31 cellular contexts compared by ENCODE assay signal in genomic region chr9:118751077-118751847, GRCh38.
"Had no signal": no experiment of that assay in that cellular context is flagged by ENCODE, and none has a peak within 500 bp of the region (broad histone marks: within the 10 kb centered on the region; RNA-seq: fewer than 3 reads in every experiment).

No MANE protein-coding gene starts in this region.

- H2AFZ ChIP-seq: neural progenitor cell, parathyroid adenoma had no signal

- H3K27ac ChIP-seq: neural progenitor cell, ovary, parathyroid adenoma, psoas muscle, skin epidermis, spleen, suprapubic skin, testis, tibial artery, transverse colon, upper lobe of right lung, uterus had no signal

- H3K9me3 ChIP-seq: ovary, testis, transverse colon, upper lobe of right lung had no signal

- DNase-seq: natural killer cell; occipital lobe; ovary; posterior cingulate gyrus; psoas muscle; right cardiac atrium; spleen; stimulated activated CD4-positive, alpha-beta T cell treated with anti-CD3 and anti-CD28 coated beads, Interleukin-12 subunit alpha, Interleukin-12 subunit beta, amount 100 ng/mL, for 4 hours; stimulated activated CD4-positive, alpha-beta T cell treated with anti-CD3 and anti-CD28 coated beads, Interleukin-1b, Interleukin-23, amount 100 ng/mL, for 48 hours; stimulated activated CD4-positive, alpha-beta T cell treated with anti-CD3 and anti-CD28 coated beads, Interleukin-4, amount 100 ng/mL, for 1 hour; stimulated activated CD4-positive, alpha-beta T cell treated with anti-CD3 and anti-CD28 coated beads, Interleukin-4, amount 100 ng/mL, for 4 hours; stimulated activated CD8-positive, alpha-beta memory T cell treated with anti-CD3 and anti-CD28 coated beads, Interleukin-4, amount 100 ng/mL, for 48 hours; stimulated activated naive CD4-positive, alpha-beta T cell; stimulated activated naive CD8-positive, alpha-beta T cell treated with anti-CD3 and anti-CD28 coated beads, Interleukin-15, amount 100 ng/mL, for 72 hours; stimulated activated naive CD8-positive, alpha-beta T cell treated with anti-CD3 and anti-CD28 coated beads, Interleukin-15, Interleukin-2, amounts not matched to agents 100 U/mL and 50 U/mL, for 24 hours; substantia nigra; testis; tibial artery; transverse colon; upper lobe of right lung; uterus had no signal

- H3K4me1 ChIP-seq: neural progenitor cell, parathyroid adenoma, psoas muscle, spleen, suprapubic skin, testis, tibial artery, transverse colon, upper lobe of right lung, uterus had no signal

- H3K27ac Mint-ChIP-seq: natural killer cell; nephron; neural progenitor cell; progenitor cell of endocrine pancreas; stimulated activated memory B cell treated with anti-CD40 and anti-IgM and Interleukin-4, amounts not matched to agents 10 μg/mL and 1 μg/mL and 100 μg/mL, for 72 hours; stimulated activated naive CD8-positive, alpha-beta T cell treated with anti-CD3 and anti-CD28 coated beads, Interleukin-15, amount 100 ng/mL, for 72 hours; type B pancreatic cell had no signal

- H3K4me2 ChIP-seq: neural progenitor cell, smooth muscle cell had no signal

- ATAC-seq: natural killer cell; psoas muscle; right cardiac atrium; sciatic nerve; stimulated activated naive CD8-positive, alpha-beta T cell treated with anti-CD3 and anti-CD28 coated beads, Interleukin-15, amount 100 ng/mL, for 72 hours; stimulated activated naive CD8-positive, alpha-beta T cell treated with anti-CD3 and anti-CD28 coated beads, Interleukin-15, Interleukin-2, amounts not matched to agents 100 U/mL and 50 U/mL, for 24 hours had no signal

- H3K27me3 Mint-ChIP-seq: progenitor cell of endocrine pancreas; stimulated activated memory B cell treated with anti-CD40 and anti-IgM and Interleukin-4, amounts not matched to agents 10 μg/mL and 1 μg/mL and 100 μg/mL, for 72 hours; stimulated activated naive CD8-positive, alpha-beta T cell treated with anti-CD3 and anti-CD28 coated beads, Interleukin-15, amount 100 ng/mL, for 72 hours; type B pancreatic cell had no signal

- H3K27me3 ChIP-seq: neural progenitor cell, ovary, spleen, suprapubic skin, testis, tibial artery, transverse colon, upper lobe of right lung, uterus had no signal

- H3K4me1 Mint-ChIP-seq: natural killer cell; nephron; neural progenitor cell; stimulated activated memory B cell treated with anti-CD40 and anti-IgM and Interleukin-4, amounts not matched to agents 10 μg/mL and 1 μg/mL and 100 μg/mL, for 72 hours; stimulated activated naive CD8-positive, alpha-beta T cell treated with anti-CD3 and anti-CD28 coated beads, Interleukin-15, amount 100 ng/mL, for 72 hours had no signal

- H3K9me3 Mint-ChIP-seq: type B pancreatic cell had no signal

- H3K9ac ChIP-seq: neural progenitor cell, parathyroid adenoma had no signal

- H3K36me3 ChIP-seq: neural progenitor cell, ovary, spleen, suprapubic skin, tibial artery, transverse colon, upper lobe of right lung, uterus had no signal

- H3K4me3 Mint-ChIP-seq: natural killer cell; nephron; neural progenitor cell; stimulated activated memory B cell treated with anti-CD40 and anti-IgM and Interleukin-4, amounts not matched to agents 10 μg/mL and 1 μg/mL and 100 μg/mL, for 72 hours; stimulated activated naive CD8-positive, alpha-beta T cell treated with anti-CD3 and anti-CD28 coated beads, Interleukin-15, amount 100 ng/mL, for 72 hours; type B pancreatic cell had no signal

- H3K4me3 ChIP-seq: neural progenitor cell, ovary, psoas muscle, skin epidermis, smooth muscle cell, spleen, suprapubic skin, testis, tibial artery, transverse colon, upper lobe of right lung, uterus had no signal

- H3K36me3 Mint-ChIP-seq: natural killer cell; neural progenitor cell; stimulated activated memory B cell treated with anti-CD40 and anti-IgM and Interleukin-4, amounts not matched to agents 10 μg/mL and 1 μg/mL and 100 μg/mL, for 72 hours; type B pancreatic cell had no signal

- H3K79me2 ChIP-seq: parathyroid adenoma had no signal
